20 cellular contexts compared by ENCODE assay signal in genomic region chr11:96290631-96291030, GRCh38. TPM values are rescaled to one million over a fixed set of nuclear protein-coding genes. Genes with fewer than 3 reads are reported as not detected.
DNase-seq lines count a peak whose midpoint lies in the region; ATAC-seq, FAIRE-seq and TF ChIP-seq lines count a peak whose summit lies in the region.
"Had no signal": no experiment of that assay in that cellular context is flagged by ENCODE, and none has a peak within 500 bp of the region (broad histone marks: within the 10 kb centered on the region; RNA-seq: fewer than 3 reads in every experiment).

No MANE protein-coding gene starts in this region.

- TF ChIP-seq CTCF in GM12878 (IDR thresholded peaks at IDR 0.05 in 2 of 3, conservative IDR thresholded peaks at IDR 0.05 in 1 of 3; ENCODE audit: control insufficient read depth in 2 of 3, extremely low read depth in 1 of 3, insufficient read depth in 1 of 3, low read depth in 3 of 3, low read length in 3 of 3), result no peak

- peaks cover 73% of the 10 kb centered on the region for H3K79me2 ChIP-seq in GM12878 (ENCODE audit: control insufficient read depth, insufficient read depth, low read length)

- H3K36me3 ChIP-seq in GM12878 (ENCODE audit: control insufficient read depth in 2 of 2, insufficient read depth in 2 of 2, low read length in 1 of 2), result peaks cover 0 to 4% of the 10 kb centered on the region in 2 experiments; a peak in 2 of 4 replicates
- H3K36me3 ChIP-seq: BE2C had no signal

- no peak overlapping the region for H3K9ac ChIP-seq in GM12878 (ENCODE audit: control insufficient read depth, insufficient read depth, low read length)

- no peak for FAIRE-seq in GM12878 (lab: Jason Lieb, UNC)
- FAIRE-seq: A204.1, D721Med, H54 had no signal

- peaks cover 3% of the 10 kb centered on the region; the same call in 2 of the 3 replicates for H3K9me3 ChIP-seq in GM12878 (replicated peaks; ENCODE audit: control insufficient read depth, insufficient read depth, low read length)
- H3K9me3 ChIP-seq: BE2C, Caco-2 had no signal

- H2AFZ ChIP-seq in GM12878 (ENCODE audit: control insufficient read depth, low read depth, low read length), result no peak overlapping the region
- H2AFZ ChIP-seq: GM23338 had no signal

- H3K36me3 Mint-ChIP-seq in activated naive CD4-positive, alpha-beta T cell treated with anti-CD3 and anti-CD28 coated beads, Interleukin-2, amount 50 U/mL, for 24 hours, result peaks cover 23% of the 10 kb centered on the region
- peaks cover 37% of the 10 kb centered on the region for H3K36me3 Mint-ChIP-seq in activated naive CD8-positive, alpha-beta T cell

- POLR2A ChIA-PET in GM12878 (lab: Charles Lee), result no interaction called here

- CTCF ChIA-PET in GM12878 (lab: Yijun Ruan, JAX), result interaction anchor here (1.2 kb wide), 1 partner anchor 45 kb away, joined by 3 read pairs; no protein-coding TSS in a partner anchor

- no peak for TF ChIP-seq RAD21 in GM12878 (IDR thresholded peaks at IDR 0.05; ENCODE audit: insufficient read depth, low read depth, low read length)

- 35% methylated on average over 1 of the region's 1 CpG for WGBS in GM12878 (ENCODE audit: insufficient coverage, insufficient replicate concordance, low lambda C conversion rate, missing lambda C conversion rate)

- no peak overlapping the region for H3K4me3 ChIP-seq in GM12878
- H3K4me3 ChIP-seq: GM23338 had no signal

- intact Hi-C loops in GM12878 (cut with micrococcal nuclease; ENCODE audit: unreplicated experiment), result no loop called here

- ATAC-seq in GM12878, result no peak
- no peak for ATAC-seq in activated CD4-positive, CD25-positive, alpha-beta regulatory T cell treated with anti-CD3 and anti-CD28 coated beads, Interleukin-2, amount 50 U/mL, for 24 hours
- ATAC-seq: GM23338 had no signal

- H3K4me3 Mint-ChIP-seq in activated naive CD4-positive, alpha-beta T cell treated with anti-CD3 and anti-CD28 coated beads, Interleukin-2, amount 50 U/mL, for 24 hours, result no peak overlapping the region
- no peak overlapping the region for H3K4me3 Mint-ChIP-seq in activated naive CD8-positive, alpha-beta T cell
- H3K4me3 Mint-ChIP-seq: CD4-positive, CD25-positive, alpha-beta regulatory T cell; GM23338 had no signal

- in situ Hi-C loops in GM12878 (cut with MboI), result no loop called here

- H3K4me1 Mint-ChIP-seq in activated naive CD4-positive, alpha-beta T cell treated with anti-CD3 and anti-CD28 coated beads, Interleukin-2, amount 50 U/mL, for 24 hours, result peaks cover 92% of the 10 kb centered on the region
- H3K4me1 Mint-ChIP-seq in activated naive CD8-positive, alpha-beta T cell (ENCODE audit: low read depth), result peaks cover 90% of the 10 kb centered on the region

- DNase-seq in activated naive CD4-positive, alpha-beta T cell treated with Interleukin-2 at 50 U/mL for 16 hours, result no peak
- DNase-seq in GM12878 (ENCODE audit: low read depth, low spot score), result no peak
- no peak for DNase-seq in effector CD4-positive, alpha-beta T cell
- DNase-seq: ACHN; BE2C; C1 segment of cervical spinal cord; Caco-2; CD4-positive, CD25-positive, alpha-beta regulatory T cell; DMS153; DMS79; GDM1; HCEC 1CT had no signal

- no peaks in the 10 kb centered on the region for H4K20me1 ChIP-seq in GM12878 (ENCODE audit: control insufficient read depth, insufficient read depth)

- peaks cover 45% of the 10 kb centered on the region for H3K4me1 ChIP-seq in GM12878 (ENCODE audit: control insufficient read depth, insufficient read depth, low read length)
- H3K4me1 ChIP-seq: BE2C, Caco-2 had no signal

- no peaks in the 10 kb centered on the region for H3K27me3 ChIP-seq in GM12878 (replicated peaks in 1 of 2; ENCODE audit: control insufficient read depth in 2 of 2, insufficient read depth in 2 of 2, low read length in 1 of 2)
- H3K27me3 ChIP-seq: BE2C had no signal

- peak overlapping the region; percentile 31 for H3K27ac Mint-ChIP-seq in activated naive CD4-positive, alpha-beta T cell treated with anti-CD3 and anti-CD28 coated beads, Interleukin-2, amount 50 U/mL, for 24 hours
- H3K27ac Mint-ChIP-seq in activated naive CD8-positive, alpha-beta T cell, result peak overlapping the region; percentile 22
- H3K27ac Mint-ChIP-seq: GM23338 had no signal

- RAD21 ChIA-PET in GM12878 (lab: Charles Lee; ENCODE audit: unreplicated experiment), result no interaction called here

- H3K9me3 Mint-ChIP-seq in activated naive CD4-positive, alpha-beta T cell treated with anti-CD3 and anti-CD28 coated beads, Interleukin-2, amount 50 U/mL, for 24 hours, result peaks cover 10% of the 10 kb centered on the region
- no peaks in the 10 kb centered on the region for H3K9me3 Mint-ChIP-seq in activated naive CD8-positive, alpha-beta T cell (ENCODE audit: low read depth)

- H3K4me2 ChIP-seq in GM12878 (ENCODE audit: control insufficient read depth, insufficient read depth), result no peak overlapping the region
- H3K4me2 ChIP-seq: GM23338 had no signal

- H3K27ac ChIP-seq in GM12878 (ENCODE audit: control insufficient read depth, insufficient read depth), result no peak overlapping the region
- H3K27ac ChIP-seq: HL-60 had no signal

- SMC1A ChIA-PET in GM12878 (lab: Charles Lee; ENCODE audit: uncharacterized antibody, unreplicated experiment), result interaction anchor here (0.6 to 1.6 kb wide), 4 partner anchors 7 to 136 kb away, joined by 3 to 8 read pairs (median 4); no protein-coding TSS in a partner anchor

- no peaks in the 10 kb centered on the region for H3K27me3 Mint-ChIP-seq in activated naive CD4-positive, alpha-beta T cell treated with anti-CD3 and anti-CD28 coated beads, Interleukin-2, amount 50 U/mL, for 24 hours
- no peaks in the 10 kb centered on the region for H3K27me3 Mint-ChIP-seq in activated naive CD8-positive, alpha-beta T cell
- H3K27me3 Mint-ChIP-seq: CD4-positive, CD25-positive, alpha-beta regulatory T cell had no signal

- TF ChIP-seq EP300 in GM12878 (IDR thresholded peaks at IDR 0.05; ENCODE audit: borderline replicate concordance in 1 of 2, control insufficient read depth in 1 of 2, low read depth in 2 of 2, low read length in 2 of 2), result no peak

- no peak for TF ChIP-seq POLR2A in GM12878 (IDR thresholded peaks at IDR 0.05; ENCODE audit: low read depth, low read length)

- BruUV-seq in GM12878 (replicated peaks; lab: Mats Ljungman, UMichigan), result TSS peak; percentile 16

TF ChIP-seq in GM12878, 131 proteins besides CTCF, POLR2A, EP300 and RAD21 (continues in another document):
- TF ChIP-seq ZBTB11 (CRISPR knock-in tag; IDR thresholded peaks at IDR 0.05), result no peak
- TF ChIP-seq RBBP5 (conservative IDR thresholded peaks at IDR 0.05), result no peak
- no peak for TF ChIP-seq ETV6 (conservative IDR thresholded peaks at IDR 0.05 in 1 of 2, IDR thresholded peaks at IDR 0.05 in 1 of 2; ENCODE audit: borderline replicate concordance in 1 of 2, low read depth in 1 of 2)
- TF ChIP-seq BRCA1 (IDR thresholded peaks at IDR 0.05; ENCODE audit: low read depth, low read length), result no peak
- TF ChIP-seq PAX5 (IDR thresholded peaks at IDR 0.05; ENCODE audit: borderline replicate concordance, low read depth, low read length), result no peak
- no peak for TF ChIP-seq CHD2 (IDR thresholded peaks at IDR 0.05; ENCODE audit: borderline replicate concordance, low read depth, low read length)
- no peak for TF ChIP-seq SREBF2 (IDR thresholded peaks at IDR 0.05; ENCODE audit: low read length)
- TF ChIP-seq MTA3 (IDR thresholded peaks at IDR 0.05; ENCODE audit: borderline replicate concordance, low read length), result no peak
- TF ChIP-seq HDAC6 (IDR thresholded peaks at IDR 0.05; ENCODE audit: unreplicated experiment), result no peak
- TF ChIP-seq CHD1 (IDR thresholded peaks at IDR 0.05; ENCODE audit: low read depth, low read length), result no peak

RNA-seq across cellular contexts. Expression of gene MAML2, which starts 52.4 kb away (rescaled TPM):
- 40.1 and 41.3 TPM in 2 replicates for total RNA-seq in GM12878 (2013; cell fraction: nucleolus; rRNA removed)
- total RNA-seq in GM12878 (2014; rRNA removed) (15.0 and 16.0 TPM in 2 replicates), GM12878 (2014; rRNA removed; fragmentation: Illumina TruSeq; extraction: Trizol) (11.4 and 12.6 TPM in 2 replicates), GM12878 (2021) (12.7 and 13.3 TPM in 2 replicates)
- 3.6 TPM for polyA plus RNA-seq in GM12878 (2011; ENCODE audit: low read depth)
- polyA plus RNA-seq in GM12878 (2011; rRNA removed) (12.5 and 15.1 TPM in 2 replicates), GM12878 (2014; fragmentation: Illumina TruSeq; extraction: Trizol) (14.1 and 14.8 TPM in 2 replicates), GM12878 (2014; fragmentation: Nextera tagmentation; extraction: Ambion mirVana) (1 to 10 TPM; 2.5 to 2.6 TPM), GM12878 (2014; rRNA removed) (12.7 and 13.2 TPM in 2 replicates), GM12878 (2016; fragmentation: Nextera tagmentation; extraction: Ambion mirVana) (1 to 10 TPM; 6.8 to 7.5 TPM)
- polyA plus RNA-seq in GM12878 (2011; cell fraction: cytosol; rRNA removed), result 15.6 and 18.7 TPM in 2 replicates
- 14.3 and 15.4 TPM in 2 replicates for polyA plus RNA-seq in GM12878 (2011; cell fraction: nucleus; rRNA removed)
- 4.3 and 6.8 TPM in 2 replicates for polyA plus RNA-seq in GM12878 (2012)
- 40.1 and 42.2 TPM in 2 replicates for polyA minus RNA-seq in GM12878 (2011; rRNA and poly(A)+ RNA removed)
- polyA minus RNA-seq in GM12878 (2011; cell fraction: cytosol; rRNA and poly(A)+ RNA removed), result 13.3 and 17.5 TPM in 2 replicates
- 32.0 and 54.5 TPM in 2 replicates for polyA minus RNA-seq in GM12878 (2011; cell fraction: nucleus; rRNA and poly(A)+ RNA removed)
